ENCODE assay signal across 15 cellular contexts in genomic region chr6:24940311-24940917, GRCh38. TPM values are rescaled to one million over a fixed set of nuclear protein-coding genes. Genes with fewer than 3 reads are reported as not detected.
DNase-seq lines count a peak whose midpoint lies in the region; ATAC-seq and TF ChIP-seq lines count a peak whose summit lies in the region.
"Had no signal": no experiment of that assay in that cellular context is flagged by ENCODE, and none has a peak within 500 bp of the region (broad histone marks: within the 10 kb centered on the region; RNA-seq: fewer than 3 reads in every experiment).

No MANE protein-coding gene starts in this region.

- TF ChIP-seq CTCF in OCI-LY7 (conservative IDR thresholded peaks at IDR 0.05; ENCODE audit: low read length) (no peak), foreskin keratinocyte (conservative IDR thresholded peaks at IDR 0.05) (no peak)

- peak overlapping the region; percentile 28 for H3K27ac ChIP-seq in OCI-LY7 (ENCODE audit: low read depth, low read length, poor library complexity, severe bottlenecking)
- no peak overlapping the region for H3K27ac ChIP-seq in foreskin keratinocyte
- H3K27ac ChIP-seq: A549, gastroesophageal sphincter had no signal

- POLR2A ChIA-PET in activated CD4-positive, alpha-beta T cell treated with anti-CD3 and anti-CD28 coated beads for 36 hours (lab: Charles Lee) = interaction anchor here (0.6 kb wide), 1 partner anchor 30 kb away, joined by 4 read pairs; no protein-coding TSS in a partner anchor
- POLR2A ChIA-PET in OCI-LY7 (lab: Charles Lee) = interaction anchor here (0.8 kb wide), 1 partner anchor 27 kb away, joined by 4 read pairs; no protein-coding TSS in a partner anchor

- peaks cover 22% of the 10 kb centered on the region for H3K36me3 Mint-ChIP-seq in activated CD4-positive, alpha-beta T cell treated with anti-CD3 and anti-CD28 coated beads for 36 hours (ENCODE audit: low read depth)
- peaks cover 15 to 35% (median 19%) of the 10 kb centered on the region in 3 donors for H3K36me3 Mint-ChIP-seq in immature natural killer cell

- H3K27me3 ChIP-seq in foreskin keratinocyte = peaks cover 2% of the 10 kb centered on the region
- H3K27me3 ChIP-seq: gastroesophageal sphincter had no signal

- H3K4me1 ChIP-seq in OCI-LY7 (ENCODE audit: insufficient read depth, low read length, poor library complexity, severe bottlenecking) (peaks cover 60% of the 10 kb centered on the region), foreskin keratinocyte (no peaks in the 10 kb centered on the region)
- H3K4me1 ChIP-seq: A549, gastroesophageal sphincter had no signal

- H3K9me3 ChIP-seq in OCI-LY7 (ENCODE audit: low read length) = peaks cover 31% of the 10 kb centered on the region; the same call in 1 of the 2 replicates

- no peaks in the 10 kb centered on the region for H3K9me2 ChIP-seq in OCI-LY7 (ENCODE audit: insufficient read depth, low read length)

- no peaks in the 10 kb centered on the region for H3K27me3 Mint-ChIP-seq in activated CD4-positive, alpha-beta T cell treated with anti-CD3 and anti-CD28 coated beads for 36 hours
- peaks cover 0 to 10% (median 3%) of the 10 kb centered on the region in 3 donors for H3K27me3 Mint-ChIP-seq in immature natural killer cell (ENCODE audit: low read depth in 3 of 3)

- intact Hi-C loops in activated CD4-positive, alpha-beta T cell treated with anti-CD3 and anti-CD28 coated beads for 36 hours (cut with DNase I, micrococcal nuclease) = no loop called here
- intact Hi-C loops in OCI-LY7 (cut with micrococcal nuclease; ENCODE audit: unreplicated experiment) = no loop called here

- H3K4me1 Mint-ChIP-seq in activated CD4-positive, alpha-beta T cell treated with anti-CD3 and anti-CD28 coated beads for 36 hours = peaks cover 65% of the 10 kb centered on the region
- H3K4me1 Mint-ChIP-seq in immature natural killer cell = peaks cover 67 to 96% of the 10 kb centered on the region in 2 donors

- peaks cover 17% of the 10 kb centered on the region for H3K9me3 Mint-ChIP-seq in activated CD4-positive, alpha-beta T cell treated with anti-CD3 and anti-CD28 coated beads for 36 hours (ENCODE audit: low read depth)
- peaks cover 13 to 18% (median 15%) of the 10 kb centered on the region in 6 donors for H3K9me3 Mint-ChIP-seq in immature natural killer cell

- H3K27ac Mint-ChIP-seq in activated CD4-positive, alpha-beta T cell treated with anti-CD3 and anti-CD28 coated beads for 36 hours = peak overlapping the region; percentile 90
- peak overlapping the region in 4 of 6 donors; percentile 17 to 87 (median 52) for H3K27ac Mint-ChIP-seq in immature natural killer cell

- BruUV-seq in OCI-LY7 (replicated peaks; lab: Mats Ljungman, UMichigan) = no TSS peak

- H3K4me2 ChIP-seq in OCI-LY7 (ENCODE audit: low read length) = peak overlapping the region; percentile 64
- H3K4me2 ChIP-seq: A549 had no signal

- peak overlapping the region; percentile 60 for H3K4me3 Mint-ChIP-seq in activated CD4-positive, alpha-beta T cell treated with anti-CD3 and anti-CD28 coated beads for 36 hours
- peak overlapping the region in 4 of 5 donors; percentile 15 to 44 (median 26) for H3K4me3 Mint-ChIP-seq in immature natural killer cell

- CTCF ChIA-PET in activated CD4-positive, alpha-beta T cell treated with anti-CD3 and anti-CD28 coated beads for 36 hours (lab: Charles Lee) = interaction anchor here (1.2 to 9.1 kb wide), 4 partner anchors 10 to 85 kb away, joined by 3 to 152 read pairs (median 54); no protein-coding TSS in a partner anchor
- CTCF ChIA-PET in OCI-LY7 (lab: Charles Lee; ENCODE audit: unreplicated experiment) = no interaction called here

- no peak for ATAC-seq in activated CD4-positive, alpha-beta T cell treated with anti-CD3 and anti-CD28 coated beads for 36 hours
- ATAC-seq in HG03108 (IDR thresholded peaks at IDR 0.05; ENCODE audit: unreplicated experiment) (no peak), foreskin keratinocyte (no peak)
- ATAC-seq: A549, gastroesophageal sphincter had no signal

- peaks cover 9% of the 10 kb centered on the region; the same call in 1 of the 2 replicates for H3K36me3 ChIP-seq in OCI-LY7 (ENCODE audit: insufficient read depth, low read length)
- H3K36me3 ChIP-seq: gastroesophageal sphincter had no signal

- no peaks in the 10 kb centered on the region for H4K20me1 ChIP-seq in OCI-LY7 (ENCODE audit: insufficient read depth, low read length)

- peak overlapping the region; percentile 19; the same call in 1 of the 2 replicates for H3K4me3 ChIP-seq in GM08714 (ENCODE audit: low read length)
- peak overlapping the region; percentile 27 for H3K4me3 ChIP-seq in OCI-LY7 (ENCODE audit: low read depth, low read length, poor library complexity, severe bottlenecking)
- H3K4me3 ChIP-seq: A549, gastroesophageal sphincter, lung had no signal

- H3K79me2 ChIP-seq in OCI-LY7 (ENCODE audit: insufficient read depth, low read depth, low read length) = no peaks in the 10 kb centered on the region; the same call in 1 of the 2 replicates

- no peak overlapping the region; the same call in 1 of the 2 replicates for H2AFZ ChIP-seq in OCI-LY7 (ENCODE audit: low read length)

- no peak for DNase-seq in activated CD4-positive, alpha-beta T cell treated with anti-CD3 and anti-CD28 coated beads for 36 hours
- DNase-seq in activated CD4-positive, alpha-beta T cell treated with anti-CD3 and anti-CD28 coated beads for 48 hours = no peak
- no peak for DNase-seq in OCI-LY7 (ENCODE audit: low spot score)
- DNase-seq in immature natural killer cell = no peak
- DNase-seq in amniotic stem cell (lab: John Stamatoyannopoulos, UW) = no peak
- DNase-seq in foreskin keratinocyte = no peak
- DNase-seq: amygdala, Kasumi-1, NCI-H187 treated with DMSO at 0.1 percent for 48 hours, NCI-H524 treated with DMSO at 0.1 percent for 48 hours had no signal

RNA-seq across cellular contexts. Expression of gene RIPOR2, which starts 4.7 kb away (rescaled TPM):
- total RNA-seq in activated CD4-positive, alpha-beta T cell treated with anti-CD3 and anti-CD28 coated beads for 36 hours = 10 to 100 TPM; 60.0 to 67.0 TPM
- 18.0 and 18.7 TPM in 2 replicates for total RNA-seq in OCI-LY7 (2014; rRNA removed; shearing (Covaris generic))
- total RNA-seq in OCI-LY7 (2022) (28.5 and 28.9 TPM in 2 replicates), foreskin keratinocyte (0.04 TPM in 1 of 2 replicates, not detected in the other)
- polyA plus RNA-seq in immature natural killer cell (100 to 1,000 TPM; 262 to 392 (median 334) TPM), foreskin keratinocyte (not detected in 2 replicates)

Comparison
In these comparisons a context has a peak if more than half of its experiments do, and no peak if none do; other contexts are left out.
1. RNA of gene RIPOR2, which starts 4.7 kb away (total RNA-seq): 60.0 to 67.0 TPM in activated CD4-positive, alpha-beta T cell treated with anti-CD3 and anti-CD28 coated beads for 36 hours and 18.0 to 28.9 TPM in OCI-LY7; 0.04 TPM in foreskin keratinocyte; every median in the first group is over 10 times any median in the second.